In the genomic region with DNA sequence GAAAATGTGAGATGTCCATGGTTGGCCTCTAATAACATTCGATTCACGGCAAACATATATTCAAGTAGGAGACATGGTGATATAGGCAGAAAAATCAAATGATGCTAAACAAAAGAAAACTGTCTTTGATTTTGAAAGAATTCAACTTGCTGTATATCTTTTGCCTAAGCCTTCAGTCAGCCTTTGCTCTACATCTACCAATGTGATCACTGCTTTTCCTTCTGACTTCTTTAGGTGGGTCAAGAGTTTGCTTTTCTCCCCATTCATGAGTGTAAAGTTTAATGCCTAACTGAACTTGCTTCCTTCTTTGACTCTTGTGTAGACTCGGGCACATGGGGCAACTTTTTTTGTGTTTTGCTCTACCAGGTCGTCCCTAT, we compare ENCODE assay signal across 8 cellular contexts. TPM values are rescaled to one million over a fixed set of nuclear protein-coding genes. Genes with fewer than 3 reads are reported as not detected.
DNase-seq lines count a peak whose midpoint lies in the region; ATAC-seq and TF ChIP-seq lines count a peak whose summit lies in the region.

No MANE protein-coding gene starts in this region.

- H3K79me1 ChIP-seq in IMR-90 (ENCODE audit: low read depth in 1 of 2, low read length in 2 of 2), result peaks cover 23 to 34% of the 10 kb centered on the region in 2 experiments

- H2AFZ ChIP-seq in IMR-90 (replicated peaks; ENCODE audit: low read length, poor library complexity), result peak overlapping the region; percentile 93

- peak overlapping the region; percentile 47 for H4K5ac ChIP-seq in IMR-90 (ENCODE audit: low read depth, low read length)

- H3K18ac ChIP-seq in IMR-90 (ENCODE audit: low read depth, low read length), result peak overlapping the region; percentile 7; the same call in 1 of the 2 replicates

- BruUV-seq in IMR-90 (replicated peaks; lab: Mats Ljungman, UMichigan), result no TSS peak

- H2BK15ac ChIP-seq in IMR-90 (ENCODE audit: low read depth, low read length), result no peak overlapping the region

- ATAC-seq in GM18909 (IDR thresholded peaks at IDR 0.05; ENCODE audit: poor library complexity, unreplicated experiment), result peak; percentile 5
- peak; percentile 6; the same call in 1 of the 2 replicates for ATAC-seq in IMR-90 (ENCODE audit: low read depth)

- H3K4me2 ChIP-seq in IMR-90 (ENCODE audit: low read depth, low read length) (peak overlapping the region; percentile 69), skeletal muscle satellite cell (ENCODE audit: low read length) (peak overlapping the region; percentile 80)

- H2AK5ac ChIP-seq in IMR-90 (ENCODE audit: low read depth, low read length), result no peak overlapping the region

- TF ChIP-seq RAD21 in IMR-90 (IDR thresholded peaks at IDR 0.05; ENCODE audit: low read length), result no peak

- H2BK5ac ChIP-seq in IMR-90 (ENCODE audit: low read depth, low read length, poor library complexity, severe bottlenecking), result peak overlapping the region; percentile 10

- intact Hi-C loops in IMR-90 (cut with micrococcal nuclease), result loop anchor here (1.0 kb wide), 2 partner anchors 337 to 343 kb away; no protein-coding TSS in a partner anchor

- H3K14ac ChIP-seq in IMR-90 (replicated peaks; ENCODE audit: low read depth, low read length), result peak overlapping the region; percentile 87

- peak overlapping the region; percentile 52 to 96 for H4K8ac ChIP-seq in IMR-90 (ENCODE audit: low read depth in 2 of 2, low read length in 2 of 2)

- H3K9me1 ChIP-seq in IMR-90 (ENCODE audit: insufficient read depth, low read length), result 0 out of 2 replicates have a peak, but pooled peaks cover 3% of the 10 kb centered on the region

- peaks cover 1% of the 10 kb centered on the region; the same call in 1 of the 2 replicates for H3K4me1 ChIP-seq in IMR-90 (ENCODE audit: control insufficient read depth, insufficient read depth, low read length)
- peaks cover 0 to 5% of the 10 kb centered on the region in 2 donors for H3K4me1 ChIP-seq in esophagus (ENCODE audit: control insufficient read depth in 2 of 2, insufficient read depth in 2 of 2, low read length in 1 of 2)
- H3K4me1 ChIP-seq in skeletal muscle satellite cell (ENCODE audit: control insufficient read depth, insufficient read depth, low read length), result peaks cover 23% of the 10 kb centered on the region

- POLR2A ChIA-PET in IMR-90 (lab: Charles Lee; ENCODE audit: unreplicated experiment), result interaction anchor here (0.6 to 0.9 kb wide), 3 partner anchors 10 to 378 kb away, joined by 3 to 10 read pairs (median 6); no protein-coding TSS in a partner anchor

- peak overlapping the region; percentile 47; the same call in 1 of the 2 replicates for H3K56ac ChIP-seq in IMR-90 (ENCODE audit: extremely low read depth, insufficient read depth, low read length)

- no peak for DNase-seq in IMR-90
- no peak for DNase-seq in retina
- no peak for DNase-seq in NCI-H1930 (lab: John Stamatoyannopoulos, UW)
- DNase-seq in RKO (ENCODE audit: low spot score), result no peak
- DNase-seq in LoVo (ENCODE audit: low spot score), result no peak

- CTCF ChIA-PET in IMR-90 (lab: Yijun Ruan, JAX), result interaction anchor here (0.6 to 2.1 kb wide), 7 partner anchors 9 to 343 kb away, joined by 3 to 5 read pairs (median 3); no protein-coding TSS in a partner anchor

- peak overlapping the region; percentile 59; the same call in 1 of the 2 replicates for H3K4ac ChIP-seq in IMR-90 (ENCODE audit: low read depth, low read length)

- no peak for TF ChIP-seq CTCF in IMR-90 (conservative IDR thresholded peaks at IDR 0.05; ENCODE audit: low read depth, low read length)

- H2BK120ac ChIP-seq in IMR-90 (ENCODE audit: low read depth, low read length), result peak overlapping the region; percentile 45

- H3K23ac ChIP-seq in IMR-90 (ENCODE audit: low read depth, low read length), result peak overlapping the region; percentile 21

- H4K91ac ChIP-seq in IMR-90 (ENCODE audit: insufficient read depth, low read depth, low read length), result peak overlapping the region; percentile 58

- in situ Hi-C loops in IMR-90 (cut with MboI; ENCODE audit: low sequenced_read_pairs), result no loop called here

- peaks cover 12% of the 10 kb centered on the region for H3K36me3 ChIP-seq in IMR-90 (ENCODE audit: control insufficient read depth, insufficient read depth, low read length)
- H3K36me3 ChIP-seq in esophagus (ENCODE audit: control insufficient read depth in 2 of 2, insufficient read depth in 2 of 2, low read length in 1 of 2), result peaks cover under 1 to 3% of the 10 kb centered on the region in 2 donors
- peaks cover 15% of the 10 kb centered on the region for H3K36me3 ChIP-seq in skeletal muscle satellite cell (ENCODE audit: insufficient read depth, low read length)

- 0 out of 2 replicates have a peak, but pooled peaks cover 6% of the 10 kb centered on the region for H4K20me1 ChIP-seq in IMR-90 (ENCODE audit: insufficient read depth, low read length)

- peak overlapping the region; percentile 68 for H3K4me3 ChIP-seq in IMR-90 (ENCODE audit: insufficient read depth, low read depth, low read length)
- peak overlapping the region; percentile 60 to 70 for H3K4me3 ChIP-seq in esophagus (ENCODE audit: low read depth in 1 of 2, low read length in 2 of 2)
- peak overlapping the region; percentile 86 for H3K4me3 ChIP-seq in skeletal muscle satellite cell (ENCODE audit: low read length)

- H3K27me3 ChIP-seq in IMR-90 (ENCODE audit: control insufficient read depth, insufficient read depth, low read length) (no peaks in the 10 kb centered on the region), esophagus (ENCODE audit: control insufficient read depth in 1 of 2, insufficient read depth in 2 of 2, low read length in 2 of 2) (no peaks in the 10 kb centered on the region), skeletal muscle satellite cell (ENCODE audit: control insufficient read depth, insufficient read depth, low read length) (no peaks in the 10 kb centered on the region)

- dilution Hi-C loops in IMR-90 (cut with HindIII; ENCODE audit: low sequenced_read_pairs, unreplicated experiment), result no loop called here

- no peak overlapping the region for H2AK9ac ChIP-seq in IMR-90 (replicated peaks; ENCODE audit: low read depth, low read length, poor library complexity)

- H3K9ac ChIP-seq in IMR-90 (ENCODE audit: low read depth, low read length) (peak overlapping the region; percentile 36; the same call in 1 of the 2 replicates), skeletal muscle satellite cell (ENCODE audit: low read depth, low read length) (peak overlapping the region; percentile 63)

- no CpG with 5 or more reads among the region's 4 CpGs for WGBS in IMR-90 (ENCODE audit: extremely low coverage in 2 of 2, insufficient read length in 1 of 2), 2 experiments
- 50 to 52% methylated on average over 4 of the region's 4 CpGs for WGBS in esophagus, 2 donors

- H3K27ac ChIP-seq in IMR-90 (ENCODE audit: insufficient read depth, low read length) (no peak overlapping the region), esophagus (ENCODE audit: low read depth in 2 of 2, low read length in 1 of 2) (peak overlapping the region in 1 of 2 donors; percentile 61)

- H2BK20ac ChIP-seq in IMR-90 (ENCODE audit: low read depth, low read length), result 0 out of 2 replicates have a peak overlapping the region, but pooled peaks have one; percentile 30

- H3K9me3 ChIP-seq in IMR-90 (ENCODE audit: control insufficient read depth, insufficient read depth, low read length) (no peaks in the 10 kb centered on the region), esophagus (ENCODE audit: control insufficient read depth in 2 of 2, insufficient read depth in 1 of 2, low read depth in 1 of 2, low read length in 1 of 2) (no peaks in the 10 kb centered on the region), skeletal muscle satellite cell (replicated peaks; ENCODE audit: low read length) (no peaks in the 10 kb centered on the region)

- no peak for TF ChIP-seq POLR2A in IMR-90 (IDR thresholded peaks at IDR 0.05; ENCODE audit: low read depth, low read length)

TF ChIP-seq in IMR-90, 13 proteins besides CTCF, POLR2A, EP300 and RAD21 (continues in another document):
- TF ChIP-seq SMC3 (IDR thresholded peaks at IDR 0.05; ENCODE audit: low read depth, low read length) (no peak), BHLHE40 (IDR thresholded peaks at IDR 0.05; ENCODE audit: low read depth, low read length) (no peak), MXI1 (IDR thresholded peaks at IDR 0.05; ENCODE audit: borderline replicate concordance, low read depth, low read length) (no peak), MAFK (IDR thresholded peaks at IDR 0.05; ENCODE audit: low read depth, low read length) (no peak), FOS (IDR thresholded peaks at IDR 0.05; ENCODE audit: low read depth, low read length) (no peak), CEBPB (IDR thresholded peaks at IDR 0.05; ENCODE audit: low read depth, low read length) (no peak), MAZ (IDR thresholded peaks at IDR 0.05; ENCODE audit: borderline replicate concordance, low read depth, low read length) (no peak), RFX5 (IDR thresholded peaks at IDR 0.05; ENCODE audit: low read depth, low read length) (no peak), NFE2L2 (IDR thresholded peaks at IDR 0.05; ENCODE audit: low read depth, low read length) (no peak)
- TF ChIP-seq, protein P1, sequence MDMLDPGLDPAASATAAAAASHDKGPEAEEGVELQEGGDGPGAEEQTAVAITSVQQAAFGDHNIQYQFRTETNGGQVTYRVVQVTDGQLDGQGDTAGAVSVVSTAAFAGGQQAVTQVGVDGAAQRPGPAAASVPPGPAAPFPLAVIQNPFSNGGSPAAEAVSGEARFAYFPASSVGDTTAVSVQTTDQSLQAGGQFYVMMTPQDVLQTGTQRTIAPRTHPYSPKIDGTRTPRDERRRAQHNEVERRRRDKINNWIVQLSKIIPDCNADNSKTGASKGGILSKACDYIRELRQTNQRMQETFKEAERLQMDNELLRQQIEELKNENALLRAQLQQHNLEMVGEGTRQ (IDR thresholded peaks at IDR 0.05; ENCODE audit: low read depth, low read length), result no peak

RNA-seq across cellular contexts. Expression of gene HIF1AN, which starts 0.4 kb away (rescaled TPM):
- 10.2 and 10.3 TPM in 2 replicates for total RNA-seq in IMR-90 (2012; rRNA removed)
- polyA plus RNA-seq in IMR-90 (2012; rRNA removed), result 6.1 and 10.3 TPM in 2 replicates
- 3.8 and 6.9 TPM in 2 replicates for polyA plus RNA-seq in IMR-90 (2012; cell fraction: cytosol; rRNA removed)
- 5.0 and 17.2 TPM in 2 replicates for polyA plus RNA-seq in IMR-90 (2012; cell fraction: nucleus; rRNA removed; ENCODE audit: low replicate concordance)
- 1 to 10 TPM; 7.0 to 7.6 TPM for polyA plus RNA-seq in esophagus
- total RNA-seq in skeletal muscle satellite cell (2012; rRNA removed), result 7.0 and 7.1 TPM in 2 replicates

RNA-seq across cellular contexts. Expression of gene NDUFB8, which starts 5.7 kb away (rescaled TPM):
- total RNA-seq in IMR-90 (2012; rRNA removed), result 98.3 and 99.1 TPM in 2 replicates
- 265 and 333 TPM in 2 replicates for polyA plus RNA-seq in IMR-90 (2012; rRNA removed)
- polyA plus RNA-seq in IMR-90 (2012; cell fraction: cytosol; rRNA removed), result 604 and 664 TPM in 2 replicates
- 167 and 179 TPM in 2 replicates for polyA plus RNA-seq in IMR-90 (2012; cell fraction: nucleus; rRNA removed; ENCODE audit: low replicate concordance)
- 100 to 1,000 TPM; 280 to 317 TPM for polyA plus RNA-seq in esophagus
- 105 and 147 TPM in 2 replicates for total RNA-seq in skeletal muscle satellite cell (2012; rRNA removed)

RNA-seq across cellular contexts. Expression of gene SEC31B, which starts 15.7 kb away (rescaled TPM):
- total RNA-seq in IMR-90 (2012; rRNA removed), result 1.1 and 1.3 TPM in 2 replicates
- 6.1 and 8.1 TPM in 2 replicates for polyA plus RNA-seq in IMR-90 (2012; rRNA removed)
- 0.56 and 1.5 TPM in 2 replicates for polyA plus RNA-seq in IMR-90 (2012; cell fraction: cytosol; rRNA removed)
- polyA plus RNA-seq in IMR-90 (2012; cell fraction: nucleus; rRNA removed; ENCODE audit: low replicate concordance), result 84.2 and 148 TPM in 2 replicates
- polyA plus RNA-seq in esophagus, result 1 to 10 TPM; 3.6 to 9.1 TPM
- total RNA-seq in skeletal muscle satellite cell (2012; rRNA removed), result 1.3 and 1.7 TPM in 2 replicates
